Comparison of ENCODE assay signal across 9 cellular contexts in genomic region chr12:6958609-6959375, GRCh38. TPM values are rescaled to one million over a fixed set of nuclear protein-coding genes. Genes with fewer than 3 reads are reported as not detected.
A peak's percentile ranks its signal among the peaks of the same experiment; 100 is the strongest.
DNase-seq lines count a peak whose midpoint lies in the region; ATAC-seq and TF ChIP-seq lines count a peak whose summit lies in the region.
"Had no signal": no experiment of that assay in that cellular context is flagged by ENCODE, and none has a peak within 500 bp of the region (broad histone marks: within the 10 kb centered on the region; RNA-seq: fewer than 3 reads in every experiment).

No MANE protein-coding gene starts in this region.

- peak overlapping the region; percentile 60 for H3K27ac ChIP-seq in SK-N-MC
- H3K27ac ChIP-seq in SJCRH30: no peak overlapping the region

- H3K36me3 ChIP-seq in SK-N-MC (ENCODE audit: insufficient read depth, low read length) (no peaks in the 10 kb centered on the region), SJCRH30 (no peaks in the 10 kb centered on the region)

- H3K27me3 Mint-ChIP-seq in activated naive CD8-positive, alpha-beta T cell: no peaks in the 10 kb centered on the region
- H3K27me3 Mint-ChIP-seq in natural killer cell treated with Interleukin-12 subunit alpha and Interleukin-12 subunit beta and Interleukin-15 and Interleukin-18, amount 100 ng/mL, for 72 hours: no peaks in the 10 kb centered on the region
- H3K27me3 Mint-ChIP-seq in chondrocyte (ENCODE audit: low read depth): no peaks in the 10 kb centered on the region

- no peak for TF ChIP-seq CTCF in chondrocyte (IDR thresholded peaks at IDR 0.05)

- H3K4me3 ChIP-seq in SK-N-MC (no peak overlapping the region), SJCRH30 (no peak overlapping the region)

- peaks cover 20% of the 10 kb centered on the region for H3K36me3 Mint-ChIP-seq in activated naive CD8-positive, alpha-beta T cell
- H3K36me3 Mint-ChIP-seq in natural killer cell treated with Interleukin-12 subunit alpha and Interleukin-12 subunit beta and Interleukin-15 and Interleukin-18, amount 100 ng/mL, for 72 hours: peaks cover 4% of the 10 kb centered on the region
- H3K36me3 Mint-ChIP-seq in chondrocyte (ENCODE audit: low read depth): no peaks in the 10 kb centered on the region

- DNase-seq in SK-N-MC (ENCODE audit: low read depth, low spot score) (no peak), NCI-H187 (lab: John Stamatoyannopoulos, UW) (no peak), SJCRH30 (no peak), chondrocyte (ENCODE audit: low spot score) (no peak)
- DNase-seq in natural killer cell treated with Interleukin-12 subunit alpha and Interleukin-12 subunit beta and Interleukin-15 and Interleukin-18, amount 100 ng/mL, for 72 hours (ENCODE audit: low spot score): peak; percentile 89

- peak overlapping the region; percentile 97 for H3K4me3 Mint-ChIP-seq in activated naive CD8-positive, alpha-beta T cell
- H3K4me3 Mint-ChIP-seq in natural killer cell treated with Interleukin-12 subunit alpha and Interleukin-12 subunit beta and Interleukin-15 and Interleukin-18, amount 100 ng/mL, for 72 hours: peak overlapping the region; percentile 91
- no peak overlapping the region for H3K4me3 Mint-ChIP-seq in chondrocyte (ENCODE audit: unreplicated experiment)

- no peaks in the 10 kb centered on the region for H3K9me3 ChIP-seq in SK-N-MC (ENCODE audit: low read depth, low read length)
- H3K9me3 ChIP-seq in SJCRH30 (replicated peaks): no peaks in the 10 kb centered on the region

- peaks cover 84% of the 10 kb centered on the region for H3K4me1 Mint-ChIP-seq in activated naive CD8-positive, alpha-beta T cell (ENCODE audit: low read depth)
- H3K4me1 Mint-ChIP-seq in natural killer cell treated with Interleukin-12 subunit alpha and Interleukin-12 subunit beta and Interleukin-15 and Interleukin-18, amount 100 ng/mL, for 72 hours (ENCODE audit: low read depth in 2 of 2): peaks cover 70 to 78% of the 10 kb centered on the region in 2 donors
- H3K4me1 Mint-ChIP-seq in chondrocyte (ENCODE audit: low read depth): peaks cover 20% of the 10 kb centered on the region

- H3K4me1 ChIP-seq in SJCRH30: peaks cover 11% of the 10 kb centered on the region; the same call in 1 of the 2 replicates

- H3K27me3 ChIP-seq in SJCRH30: peaks cover 5% of the 10 kb centered on the region; the same call in 1 of the 2 replicates

- peak overlapping the region; percentile 99 for H3K27ac Mint-ChIP-seq in activated naive CD8-positive, alpha-beta T cell
- H3K27ac Mint-ChIP-seq in natural killer cell treated with Interleukin-12 subunit alpha and Interleukin-12 subunit beta and Interleukin-15 and Interleukin-18, amount 100 ng/mL, for 72 hours: peak overlapping the region; percentile 95 to 97
- H3K27ac Mint-ChIP-seq in chondrocyte (ENCODE audit: unreplicated experiment): no peak overlapping the region

- H3K9me3 Mint-ChIP-seq in activated naive CD8-positive, alpha-beta T cell (ENCODE audit: low read depth): no peaks in the 10 kb centered on the region
- H3K9me3 Mint-ChIP-seq in natural killer cell treated with Interleukin-12 subunit alpha and Interleukin-12 subunit beta and Interleukin-15 and Interleukin-18, amount 100 ng/mL, for 72 hours: no peaks in the 10 kb centered on the region
- H3K9me3 Mint-ChIP-seq in chondrocyte (ENCODE audit: low read depth): no peaks in the 10 kb centered on the region

- ATAC-seq in GM18511 (IDR thresholded peaks at IDR 0.05; ENCODE audit: unreplicated experiment): peak; percentile 54
- peak; percentile 51 for ATAC-seq in HG02884 (IDR thresholded peaks at IDR 0.05; ENCODE audit: unreplicated experiment)
- ATAC-seq in natural killer cell treated with Interleukin-12 subunit alpha and Interleukin-12 subunit beta and Interleukin-15 and Interleukin-18, amount 100 ng/mL, for 72 hours: peak; percentile 73 to 75

- peak overlapping the region; percentile 49 for H3K9ac ChIP-seq in SK-N-MC (ENCODE audit: insufficient read length)

RNA-seq across cellular contexts. Expression of gene PTPN6, which starts 7.6 kb away (rescaled TPM):
- total RNA-seq in natural killer cell treated with Interleukin-12 subunit alpha and Interleukin-12 subunit beta and Interleukin-15 and Interleukin-18, amount 100 ng/mL, for 72 hours: 100 to 1,000 TPM in 1 of 2 donors, 10 to 100 TPM in 1; 71.6 to 131 TPM
- 0.18 and 0.38 TPM in 2 replicates for total RNA-seq in SJCRH30 (2014; rRNA removed; shearing (Covaris generic))
- 0.51 to 0.65 TPM in 2 of 3 replicates, not detected in the other for total RNA-seq in chondrocyte

RNA-seq across cellular contexts. Expression of gene PHB2, which starts 11.7 kb away (rescaled TPM):
- total RNA-seq in natural killer cell treated with Interleukin-12 subunit alpha and Interleukin-12 subunit beta and Interleukin-15 and Interleukin-18, amount 100 ng/mL, for 72 hours: 100 to 1,000 TPM; 227 to 350 TPM
- 310 and 322 TPM in 2 replicates for total RNA-seq in SJCRH30 (2014; rRNA removed; shearing (Covaris generic))
- total RNA-seq in chondrocyte: 129 to 135 TPM (median 129 TPM) in 3 replicates

RNA-seq across cellular contexts. Expression of gene EMG1, which starts 11.9 kb away (rescaled TPM):
- 100 to 1,000 TPM in 1 of 2 donors, 10 to 100 TPM in 1; 74.9 to 141 TPM for total RNA-seq in natural killer cell treated with Interleukin-12 subunit alpha and Interleukin-12 subunit beta and Interleukin-15 and Interleukin-18, amount 100 ng/mL, for 72 hours
- total RNA-seq in SJCRH30 (2014; rRNA removed; shearing (Covaris generic)): 54.9 and 57.7 TPM in 2 replicates
- total RNA-seq in chondrocyte: 25.0 to 35.1 TPM (median 26.5 TPM) in 3 replicates

RNA-seq across cellular contexts. Expression of gene C12orf57, which starts 15.0 kb away (rescaled TPM):
- total RNA-seq in natural killer cell treated with Interleukin-12 subunit alpha and Interleukin-12 subunit beta and Interleukin-15 and Interleukin-18, amount 100 ng/mL, for 72 hours: 100 to 1,000 TPM in 1 of 2 donors, 10 to 100 TPM in 1; 89.7 to 106 TPM
- 193 and 245 TPM in 2 replicates for total RNA-seq in SJCRH30 (2014; rRNA removed; shearing (Covaris generic))
- 230 to 244 TPM (median 233 TPM) in 3 replicates for total RNA-seq in chondrocyte

RNA-seq across cellular contexts. Expression of gene RNU7-1, which starts 15.2 kb away (rescaled TPM):
- not detected for total RNA-seq in natural killer cell treated with Interleukin-12 subunit alpha and Interleukin-12 subunit beta and Interleukin-15 and Interleukin-18, amount 100 ng/mL, for 72 hours
- total RNA-seq in SJCRH30 (2014; rRNA removed; shearing (Covaris generic)): not detected in 2 replicates
- not detected in 3 replicates for total RNA-seq in chondrocyte
- total RNA-seq: urinary bladder had no signal

Comparison
In these comparisons a context has a peak if more than half of its experiments do, and no peak if none do; other contexts are left out.
1. RNA of gene PTPN6, which starts 7.6 kb away (total RNA-seq): 71.6 to 131 TPM in natural killer cell treated with Interleukin-12 subunit alpha and Interleukin-12 subunit beta and Interleukin-15 and Interleukin-18, amount 100 ng/mL, for 72 hours; 0.51 to 0.65 TPM in chondrocyte and 0.18 to 0.38 TPM in SJCRH30; every median in the first group is over 10 times any median in the second.
2. Peak in every context shown above with its lines, with median percentiles within 50 percentile points of each other: ATAC-seq.